ENCODE assay signal across 1 cellular context in the genomic region with DNA sequence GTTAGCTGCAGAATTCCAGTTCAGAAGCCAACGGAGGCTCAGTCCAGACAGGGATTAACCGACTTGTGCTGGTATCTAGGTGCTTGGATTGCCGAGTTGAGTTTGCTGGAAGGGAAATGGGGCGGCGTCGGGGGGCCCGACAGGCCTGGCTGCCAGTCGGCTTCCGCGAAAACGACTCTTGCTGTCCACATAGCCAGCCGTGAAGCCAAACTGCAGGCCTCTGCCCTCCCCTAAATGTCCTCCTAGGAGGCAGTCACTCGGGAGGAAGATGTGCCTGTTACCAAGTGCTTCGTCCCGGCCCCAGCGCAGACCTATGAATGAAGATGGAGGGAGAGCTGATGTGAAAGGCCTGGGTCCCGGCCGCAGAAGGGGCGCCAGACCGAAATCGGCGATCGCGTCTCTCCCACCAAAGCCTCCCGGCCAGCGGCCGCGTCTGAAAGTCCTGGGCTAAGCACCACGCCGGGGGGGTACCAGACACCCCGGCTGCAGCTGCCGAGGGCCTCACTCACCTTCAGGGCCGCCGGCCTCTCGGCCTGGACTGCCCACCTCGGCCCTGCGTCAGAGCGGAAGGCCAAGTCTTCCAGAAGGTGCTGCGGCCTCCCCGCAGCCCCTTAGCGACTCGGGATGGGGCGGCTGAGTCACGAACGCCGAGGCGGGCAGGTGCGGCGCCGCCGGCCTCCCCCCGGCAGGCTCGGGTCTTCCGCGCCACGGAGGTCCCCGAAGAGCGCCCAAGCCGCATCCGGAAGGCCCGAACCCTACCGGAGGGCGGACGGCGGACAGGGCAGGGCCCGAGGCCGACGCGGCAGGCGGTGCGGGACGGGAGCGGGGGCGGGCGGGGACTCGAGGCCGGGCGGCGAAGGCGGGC.
A peak's percentile ranks its signal among the peaks of the same experiment; 100 is the strongest.
TF ChIP-seq lines count a peak whose summit lies in the region.

No MANE protein-coding gene starts in this region.

TF ChIP-seq in K562, 482 proteins besides CTCF, POLR2A, EP300 and RAD21 (continued from another document and continues in another):
- TF ChIP-seq, protein P1, sequence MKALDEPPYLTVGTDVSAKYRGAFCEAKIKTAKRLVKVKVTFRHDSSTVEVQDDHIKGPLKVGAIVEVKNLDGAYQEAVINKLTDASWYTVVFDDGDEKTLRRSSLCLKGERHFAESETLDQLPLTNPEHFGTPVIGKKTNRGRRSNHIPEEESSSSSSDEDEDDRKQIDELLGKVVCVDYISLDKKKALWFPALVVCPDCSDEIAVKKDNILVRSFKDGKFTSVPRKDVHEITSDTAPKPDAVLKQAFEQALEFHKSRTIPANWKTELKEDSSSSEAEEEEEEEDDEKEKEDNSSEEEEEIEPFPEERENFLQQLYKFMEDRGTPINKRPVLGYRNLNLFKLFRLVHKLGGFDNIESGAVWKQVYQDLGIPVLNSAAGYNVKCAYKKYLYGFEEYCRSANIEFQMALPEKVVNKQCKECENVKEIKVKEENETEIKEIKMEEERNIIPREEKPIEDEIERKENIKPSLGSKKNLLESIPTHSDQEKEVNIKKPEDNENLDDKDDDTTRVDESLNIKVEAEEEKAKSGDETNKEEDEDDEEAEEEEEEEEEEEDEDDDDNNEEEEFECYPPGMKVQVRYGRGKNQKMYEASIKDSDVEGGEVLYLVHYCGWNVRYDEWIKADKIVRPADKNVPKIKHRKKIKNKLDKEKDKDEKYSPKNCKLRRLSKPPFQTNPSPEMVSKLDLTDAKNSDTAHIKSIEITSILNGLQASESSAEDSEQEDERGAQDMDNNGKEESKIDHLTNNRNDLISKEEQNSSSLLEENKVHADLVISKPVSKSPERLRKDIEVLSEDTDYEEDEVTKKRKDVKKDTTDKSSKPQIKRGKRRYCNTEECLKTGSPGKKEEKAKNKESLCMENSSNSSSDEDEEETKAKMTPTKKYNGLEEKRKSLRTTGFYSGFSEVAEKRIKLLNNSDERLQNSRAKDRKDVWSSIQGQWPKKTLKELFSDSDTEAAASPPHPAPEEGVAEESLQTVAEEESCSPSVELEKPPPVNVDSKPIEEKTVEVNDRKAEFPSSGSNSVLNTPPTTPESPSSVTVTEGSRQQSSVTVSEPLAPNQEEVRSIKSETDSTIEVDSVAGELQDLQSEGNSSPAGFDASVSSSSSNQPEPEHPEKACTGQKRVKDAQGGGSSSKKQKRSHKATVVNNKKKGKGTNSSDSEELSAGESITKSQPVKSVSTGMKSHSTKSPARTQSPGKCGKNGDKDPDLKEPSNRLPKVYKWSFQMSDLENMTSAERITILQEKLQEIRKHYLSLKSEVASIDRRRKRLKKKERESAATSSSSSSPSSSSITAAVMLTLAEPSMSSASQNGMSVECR (CRISPR knock-in tag; IDR thresholded peaks at IDR 0.05) = 0 out of 2 replicates have a peak, but pooled peaks have one; percentile 69
- TF ChIP-seq DIDO1 (tag; IDR thresholded peaks at IDR 0.05; ENCODE audit: low read depth) (no peak), SMC3 (conservative IDR thresholded peaks at IDR 0.05; ENCODE audit: insufficient read depth, low read depth, low read length) (0 out of 2 replicates have a peak, but pooled peaks have one; percentile 10), ZBTB7A (IDR thresholded peaks at IDR 0.05; ENCODE audit: borderline replicate concordance, control insufficient read depth, low read depth, low read length) (0 out of 2 replicates have a peak, but pooled peaks have one; percentile 18), CAMTA2 (CRISPR knock-in tag; conservative IDR thresholded peaks at IDR 0.05) (0 out of 2 replicates have a peak, but pooled peaks have one; percentile 26), ERF (CRISPR knock-in tag; IDR thresholded peaks at IDR 0.05) (0 out of 2 replicates have a peak, but pooled peaks have one; percentile 31), ZBTB17 (CRISPR knock-in tag; IDR thresholded peaks at IDR 0.05) (no peak), IRF2 (CRISPR knock-in tag; IDR thresholded peaks at IDR 0.05) (no peak), HDAC8 (tag; IDR thresholded peaks at IDR 0.05) (no peak), SRSF1 (IDR thresholded peaks at IDR 0.05; ENCODE audit: low read depth, low read length) (peak; percentile 45; the same call in 1 of the 2 replicates), MBD2 (IDR thresholded peaks at IDR 0.05; ENCODE audit: borderline replicate concordance, low read depth) (peak; percentile 64; the same call in 1 of the 2 replicates), MAFF (IDR thresholded peaks at IDR 0.05; ENCODE audit: low read length) (no peak), BCL6 (CRISPR knock-in tag; IDR thresholded peaks at IDR 0.05) (no peak), JUN (IDR thresholded peaks at IDR 0.05; ENCODE audit: borderline replicate concordance, low read depth, low read length) (no peak), JUN (CRISPR knock-in tag; IDR thresholded peaks at IDR 0.05; ENCODE audit: borderline replicate concordance) (no peak), RBBP5 (IDR thresholded peaks at IDR 0.05; ENCODE audit: borderline replicate concordance, insufficient read depth, low read length, poor library complexity, severe bottlenecking) (peak; percentile 45), STAT5B (CRISPR knock-in tag; IDR thresholded peaks at IDR 0.05) (no peak), PRMT5 (CRISPR knock-in tag; IDR thresholded peaks at IDR 0.05) (no peak), SUPT5H (IDR thresholded peaks at IDR 0.05) (peak; percentile 67), NFRKB (IDR thresholded peaks at IDR 0.05; ENCODE audit: low read depth) (no peak), ZNF143 (CRISPR knock-in tag; IDR thresholded peaks at IDR 0.05) (no peak), MEF2A (IDR thresholded peaks at IDR 0.05; ENCODE audit: control insufficient read depth, low read depth, low read length) (no peak), CBX1 (IDR thresholded peaks at IDR 0.05; ENCODE audit: low read depth) (peak; percentile 53; the same call in 1 of the 2 replicates), ZNF324 (CRISPR knock-in tag; IDR thresholded peaks at IDR 0.05) (peak; percentile 37; the same call in 1 of the 2 replicates), TOE1 (IDR thresholded peaks at IDR 0.05; ENCODE audit: borderline replicate concordance) (no peak), TOE1 (CRISPR knock-in tag; IDR thresholded peaks at IDR 0.05; ENCODE audit: borderline replicate concordance, low read depth) (no peak), ZNF830 (CRISPR knock-in tag; IDR thresholded peaks at IDR 0.05) (no peak), DDX20 (tag; IDR thresholded peaks at IDR 0.05; ENCODE audit: low read depth) (no peak), FIP1L1 (IDR thresholded peaks at IDR 0.05; ENCODE audit: low read depth, low read length, poor library complexity, severe bottlenecking) (peak; percentile 98), RNF2 (IDR thresholded peaks at IDR 0.05) (no peak), ZNF384 (IDR thresholded peaks at IDR 0.05; ENCODE audit: low read depth, low read length) (no peak), KLF6 (CRISPR knock-in tag; IDR thresholded peaks at IDR 0.05; ENCODE audit: borderline replicate concordance) (no peak), ZBTB8A (IDR thresholded peaks at IDR 0.05; ENCODE audit: partially characterized antibody) (no peak), ZNF707 (CRISPR knock-in tag; conservative IDR thresholded peaks at IDR 0.05) (no peak), TEAD4 (IDR thresholded peaks at IDR 0.05; ENCODE audit: low read length) (0 out of 2 replicates have a peak, but pooled peaks have one; percentile 22), TEAD4 (CRISPR knock-in tag; IDR thresholded peaks at IDR 0.05; ENCODE audit: borderline replicate concordance) (no peak), CBX3 (IDR thresholded peaks at IDR 0.05; ENCODE audit: borderline replicate concordance in 1 of 2, low read length in 2 of 2) (no peak), RBM39 (optimal IDR thresholded peaks at IDR 0.05; ENCODE audit: low read depth, low read length) (peak; percentile 86), ETV6 (IDR thresholded peaks at IDR 0.05; ENCODE audit: borderline replicate concordance in 1 of 2, low read depth in 2 of 2, low read length in 1 of 2) (no peak), ETV6 (CRISPR knock-in tag; IDR thresholded peaks at IDR 0.05; ENCODE audit: borderline replicate concordance) (no peak), RB1 (IDR thresholded peaks at IDR 0.05; ENCODE audit: low read depth) (peak; percentile 11; the same call in 1 of the 2 replicates), ZFP30 (CRISPR knock-in tag; IDR thresholded peaks at IDR 0.05; ENCODE audit: borderline replicate concordance) (no peak), ZNF41 (CRISPR knock-in tag; conservative IDR thresholded peaks at IDR 0.05) (no peak), ATF7 (IDR thresholded peaks at IDR 0.05) (peak; percentile 36; the same call in 1 of the 2 replicates), MECOM (CRISPR knock-in tag; IDR thresholded peaks at IDR 0.05) (no peak), L3MBTL2 (IDR thresholded peaks at IDR 0.05) (no peak), DPF2 (IDR thresholded peaks at IDR 0.05) (no peak), POLR2AphosphoS2 (IDR thresholded peaks at IDR 0.05; ENCODE audit: low read length) (peak; percentile 93), DACH1 (IDR thresholded peaks at IDR 0.05; ENCODE audit: partially characterized antibody) (no peak), SAFB2 (IDR thresholded peaks at IDR 0.05; ENCODE audit: borderline replicate concordance, low read depth, low read length, severe bottlenecking) (no peak), HNRNPL (IDR thresholded peaks at IDR 0.05; ENCODE audit: low read depth, low read length) (no peak), RBFOX2 (IDR thresholded peaks at IDR 0.05; ENCODE audit: low read depth, low read length) (peak; percentile 87), CXXC5 (CRISPR knock-in tag; IDR thresholded peaks at IDR 0.05) (peak; percentile 5; the same call in 1 of the 2 replicates), KDM5B (IDR thresholded peaks at IDR 0.05; ENCODE audit: insufficient replicate concordance, low read depth, low read length) (peak; percentile 67)
- TF ChIP-seq, protein P2, sequence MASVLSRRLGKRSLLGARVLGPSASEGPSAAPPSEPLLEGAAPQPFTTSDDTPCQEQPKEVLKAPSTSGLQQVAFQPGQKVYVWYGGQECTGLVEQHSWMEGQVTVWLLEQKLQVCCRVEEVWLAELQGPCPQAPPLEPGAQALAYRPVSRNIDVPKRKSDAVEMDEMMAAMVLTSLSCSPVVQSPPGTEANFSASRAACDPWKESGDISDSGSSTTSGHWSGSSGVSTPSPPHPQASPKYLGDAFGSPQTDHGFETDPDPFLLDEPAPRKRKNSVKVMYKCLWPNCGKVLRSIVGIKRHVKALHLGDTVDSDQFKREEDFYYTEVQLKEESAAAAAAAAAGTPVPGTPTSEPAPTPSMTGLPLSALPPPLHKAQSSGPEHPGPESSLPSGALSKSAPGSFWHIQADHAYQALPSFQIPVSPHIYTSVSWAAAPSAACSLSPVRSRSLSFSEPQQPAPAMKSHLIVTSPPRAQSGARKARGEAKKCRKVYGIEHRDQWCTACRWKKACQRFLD (CRISPR knock-in tag; IDR thresholded peaks at IDR 0.05) = no peak
- TF ChIP-seq, protein P3, sequence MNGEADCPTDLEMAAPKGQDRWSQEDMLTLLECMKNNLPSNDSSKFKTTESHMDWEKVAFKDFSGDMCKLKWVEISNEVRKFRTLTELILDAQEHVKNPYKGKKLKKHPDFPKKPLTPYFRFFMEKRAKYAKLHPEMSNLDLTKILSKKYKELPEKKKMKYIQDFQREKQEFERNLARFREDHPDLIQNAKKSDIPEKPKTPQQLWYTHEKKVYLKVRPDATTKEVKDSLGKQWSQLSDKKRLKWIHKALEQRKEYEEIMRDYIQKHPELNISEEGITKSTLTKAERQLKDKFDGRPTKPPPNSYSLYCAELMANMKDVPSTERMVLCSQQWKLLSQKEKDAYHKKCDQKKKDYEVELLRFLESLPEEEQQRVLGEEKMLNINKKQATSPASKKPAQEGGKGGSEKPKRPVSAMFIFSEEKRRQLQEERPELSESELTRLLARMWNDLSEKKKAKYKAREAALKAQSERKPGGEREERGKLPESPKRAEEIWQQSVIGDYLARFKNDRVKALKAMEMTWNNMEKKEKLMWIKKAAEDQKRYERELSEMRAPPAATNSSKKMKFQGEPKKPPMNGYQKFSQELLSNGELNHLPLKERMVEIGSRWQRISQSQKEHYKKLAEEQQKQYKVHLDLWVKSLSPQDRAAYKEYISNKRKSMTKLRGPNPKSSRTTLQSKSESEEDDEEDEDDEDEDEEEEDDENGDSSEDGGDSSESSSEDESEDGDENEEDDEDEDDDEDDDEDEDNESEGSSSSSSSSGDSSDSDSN (IDR thresholded peaks at IDR 0.05; ENCODE audit: borderline replicate concordance in 1 of 2, low read depth in 2 of 2, low read length in 2 of 2) = peak in 1 of 2 experiments; percentile 46; a peak in 1 of 4 replicates
- TF ChIP-seq, protein P4, sequence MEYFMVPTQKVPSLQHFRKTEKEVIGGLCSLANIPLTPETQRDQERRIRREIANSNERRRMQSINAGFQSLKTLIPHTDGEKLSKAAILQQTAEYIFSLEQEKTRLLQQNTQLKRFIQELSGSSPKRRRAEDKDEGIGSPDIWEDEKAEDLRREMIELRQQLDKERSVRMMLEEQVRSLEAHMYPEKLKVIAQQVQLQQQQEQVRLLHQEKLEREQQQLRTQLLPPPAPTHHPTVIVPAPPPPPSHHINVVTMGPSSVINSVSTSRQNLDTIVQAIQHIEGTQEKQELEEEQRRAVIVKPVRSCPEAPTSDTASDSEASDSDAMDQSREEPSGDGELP (CRISPR knock-in tag; IDR thresholded peaks at IDR 0.05; ENCODE audit: borderline replicate concordance) = peak; percentile 44
- TF ChIP-seq, protein P5, sequence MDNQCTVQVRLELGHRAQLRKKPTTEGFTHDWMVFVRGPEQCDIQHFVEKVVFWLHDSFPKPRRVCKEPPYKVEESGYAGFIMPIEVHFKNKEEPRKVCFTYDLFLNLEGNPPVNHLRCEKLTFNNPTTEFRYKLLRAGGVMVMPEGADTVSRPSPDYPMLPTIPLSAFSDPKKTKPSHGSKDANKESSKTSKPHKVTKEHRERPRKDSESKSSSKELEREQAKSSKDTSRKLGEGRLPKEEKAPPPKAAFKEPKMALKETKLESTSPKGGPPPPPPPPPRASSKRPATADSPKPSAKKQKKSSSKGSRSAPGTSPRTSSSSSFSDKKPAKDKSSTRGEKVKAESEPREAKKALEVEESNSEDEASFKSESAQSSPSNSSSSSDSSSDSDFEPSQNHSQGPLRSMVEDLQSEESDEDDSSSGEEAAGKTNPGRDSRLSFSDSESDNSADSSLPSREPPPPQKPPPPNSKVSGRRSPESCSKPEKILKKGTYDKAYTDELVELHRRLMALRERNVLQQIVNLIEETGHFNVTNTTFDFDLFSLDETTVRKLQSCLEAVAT (IDR thresholded peaks at IDR 0.05) = peak in 1 of 2 experiments; percentile 46; a peak in 3 of 4 replicates
- TF ChIP-seq, protein P6, sequence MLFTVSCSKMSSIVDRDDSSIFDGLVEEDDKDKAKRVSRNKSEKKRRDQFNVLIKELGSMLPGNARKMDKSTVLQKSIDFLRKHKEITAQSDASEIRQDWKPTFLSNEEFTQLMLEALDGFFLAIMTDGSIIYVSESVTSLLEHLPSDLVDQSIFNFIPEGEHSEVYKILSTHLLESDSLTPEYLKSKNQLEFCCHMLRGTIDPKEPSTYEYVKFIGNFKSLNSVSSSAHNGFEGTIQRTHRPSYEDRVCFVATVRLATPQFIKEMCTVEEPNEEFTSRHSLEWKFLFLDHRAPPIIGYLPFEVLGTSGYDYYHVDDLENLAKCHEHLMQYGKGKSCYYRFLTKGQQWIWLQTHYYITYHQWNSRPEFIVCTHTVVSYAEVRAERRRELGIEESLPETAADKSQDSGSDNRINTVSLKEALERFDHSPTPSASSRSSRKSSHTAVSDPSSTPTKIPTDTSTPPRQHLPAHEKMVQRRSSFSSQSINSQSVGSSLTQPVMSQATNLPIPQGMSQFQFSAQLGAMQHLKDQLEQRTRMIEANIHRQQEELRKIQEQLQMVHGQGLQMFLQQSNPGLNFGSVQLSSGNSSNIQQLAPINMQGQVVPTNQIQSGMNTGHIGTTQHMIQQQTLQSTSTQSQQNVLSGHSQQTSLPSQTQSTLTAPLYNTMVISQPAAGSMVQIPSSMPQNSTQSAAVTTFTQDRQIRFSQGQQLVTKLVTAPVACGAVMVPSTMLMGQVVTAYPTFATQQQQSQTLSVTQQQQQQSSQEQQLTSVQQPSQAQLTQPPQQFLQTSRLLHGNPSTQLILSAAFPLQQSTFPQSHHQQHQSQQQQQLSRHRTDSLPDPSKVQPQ (CRISPR knock-in tag; IDR thresholded peaks at IDR 0.05; ENCODE audit: borderline replicate concordance) = no peak
